Comparison of ENCODE assay signal across 8 cellular contexts in the genomic region with DNA sequence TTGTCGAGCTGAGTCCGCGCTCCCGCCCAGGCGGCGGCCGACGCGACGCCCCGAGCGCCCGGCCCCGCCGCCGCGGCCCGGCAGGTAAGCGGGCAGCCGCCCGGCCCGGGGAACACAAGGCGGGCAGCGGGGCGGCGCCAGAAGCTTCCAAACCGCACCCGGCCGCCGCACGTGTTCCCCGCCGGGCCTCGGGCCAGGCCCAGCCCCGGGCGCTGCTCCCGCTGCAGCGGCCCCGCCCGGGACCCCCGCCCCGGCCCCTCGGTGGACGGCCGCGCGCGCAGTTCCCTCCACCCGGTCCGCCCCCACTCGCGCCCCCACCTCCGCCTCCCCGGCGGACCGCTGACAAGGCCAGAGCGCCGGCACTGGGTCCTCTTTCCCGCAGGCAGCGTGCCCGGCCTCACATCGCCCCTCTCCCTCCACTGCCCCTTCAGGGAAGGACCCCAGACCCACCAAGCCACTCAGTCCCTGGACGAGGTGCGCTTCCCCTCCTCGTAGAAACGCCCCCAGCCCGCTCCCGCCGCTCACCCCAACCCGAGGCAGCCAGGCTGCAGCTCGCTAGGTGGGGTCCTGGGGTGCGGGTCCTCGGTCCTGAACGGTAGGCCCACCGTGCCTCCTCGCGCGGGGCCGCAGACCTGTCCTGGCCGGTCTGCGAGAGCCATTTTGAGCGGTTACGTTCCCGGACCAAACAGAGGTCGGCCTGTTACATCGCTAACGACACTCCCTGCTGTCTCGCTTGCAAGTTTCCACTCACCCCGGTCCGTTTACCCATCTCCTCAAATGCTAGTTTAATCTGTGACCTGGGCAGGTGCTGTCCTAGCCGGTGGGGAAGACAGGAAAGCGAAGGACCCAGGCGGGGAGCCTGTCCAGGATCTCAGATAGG. TPM values are rescaled to one million over a fixed set of nuclear protein-coding genes. Genes with fewer than 3 reads are reported as not detected.
DNase-seq lines count a peak whose midpoint lies in the region; ATAC-seq and TF ChIP-seq lines count a peak whose summit lies in the region.

No MANE protein-coding gene starts in this region.

- H4K8ac ChIP-seq in mesenchymal stem cell (ENCODE audit: low read length) = no peak overlapping the region

- peak overlapping the region; percentile 69 for H3K4me2 ChIP-seq in mesenchymal stem cell (ENCODE audit: low read length, poor library complexity, severe bottlenecking)

- H3K27ac ChIP-seq in coronary artery (peak overlapping the region in 1 of 2 donors; percentile 90), mesenchymal stem cell (ENCODE audit: low read length, poor library complexity, severe bottlenecking) (no peak overlapping the region), tibial artery (peak overlapping the region; percentile 64 to 88)

- no peak overlapping the region for H2BK5ac ChIP-seq in mesenchymal stem cell (ENCODE audit: low read depth, low read length, poor library complexity, severe bottlenecking)

- H3K23ac ChIP-seq in mesenchymal stem cell (ENCODE audit: low read length in 2 of 2) = peak overlapping the region; percentile 51 to 96

- peak overlapping the region; percentile 91 for H3K9ac ChIP-seq in mesenchymal stem cell (ENCODE audit: low read length)

- peaks cover 15 to 19% of the 10 kb centered on the region in 2 experiments for H3K36me3 ChIP-seq in mesenchymal stem cell (ENCODE audit: control insufficient read depth in 1 of 2, insufficient read depth in 2 of 2, low read depth in 1 of 2, low read length in 2 of 2)
- H3K36me3 ChIP-seq in tibial artery = peaks cover 13 to 18% (median 18%) of the 10 kb centered on the region in 3 donors

- ATAC-seq in HG02571 (IDR thresholded peaks at IDR 0.05; ENCODE audit: unreplicated experiment) = peak; percentile 10

- H3K4me3 ChIP-seq in coronary artery (peak overlapping the region; percentile 95), mesenchymal stem cell (ENCODE audit: insufficient read depth in 1 of 2, low read depth in 1 of 2, low read length in 2 of 2) (peak overlapping the region; percentile 84 to 96), tibial artery (peak overlapping the region; percentile 74 to 80)

- H2BK120ac ChIP-seq in mesenchymal stem cell (ENCODE audit: low read depth, low read length) = no peak overlapping the region

- no peaks in the 10 kb centered on the region for H3K9me3 ChIP-seq in mesenchymal stem cell (ENCODE audit: control insufficient read depth, low read length)
- H3K9me3 ChIP-seq in tibial artery = no peaks in the 10 kb centered on the region

- peak overlapping the region; percentile 57 to 60 for H3K4ac ChIP-seq in mesenchymal stem cell (ENCODE audit: low read depth in 1 of 2, low read length in 2 of 2)

- peak overlapping the region in 1 of 2 experiments; percentile 95 for H3K14ac ChIP-seq in mesenchymal stem cell (ENCODE audit: low read length in 2 of 2)

- no peak overlapping the region for H2BK12ac ChIP-seq in mesenchymal stem cell (ENCODE audit: low read length in 2 of 2)

- no peak for TF ChIP-seq CTCF in coronary artery (IDR thresholded peaks at IDR 0.05)
- TF ChIP-seq CTCF in tibial artery (IDR thresholded peaks at IDR 0.05) = no peak

- H3K4me1 ChIP-seq in mesenchymal stem cell (ENCODE audit: control insufficient read depth, insufficient read depth, low read depth, low read length) = peaks cover 26% of the 10 kb centered on the region
- peaks cover 0 to 47% (median 36%) of the 10 kb centered on the region in 4 donors for H3K4me1 ChIP-seq in tibial artery

- DNase-seq in NCI-H146 (lab: John Stamatoyannopoulos, UW) (peak; percentile 29), NCI-H146 treated with DMSO at 0.1 percent for 48 hours (lab: John Stamatoyannopoulos, UW; ENCODE audit: unreplicated experiment) (no peak), RPMI8226 (peak; percentile 33), coronary artery (ENCODE audit: low spot score) (no peak), mesenchymal stem cell (peak; percentile 37), tibial artery (no peak)
- DNase-seq in stimulated activated naive CD4-positive, alpha-beta T cell treated with Interleukin-2 at 50 U/mL for 16 hours (lab: John Stamatoyannopoulos, UW) = no peak

- no peak overlapping the region for H2BK15ac ChIP-seq in mesenchymal stem cell (ENCODE audit: low read depth, poor library complexity, severe bottlenecking)

- H3K27me3 ChIP-seq in mesenchymal stem cell (ENCODE audit: control insufficient read depth in 1 of 2, insufficient read depth in 1 of 2, low read length in 2 of 2) (no peaks in the 10 kb centered on the region), tibial artery (no peaks in the 10 kb centered on the region)

- peaks cover 25% of the 10 kb centered on the region for H3K79me1 ChIP-seq in mesenchymal stem cell (replicated peaks; ENCODE audit: low read length, poor library complexity, severe bottlenecking)

- peak overlapping the region; percentile 60 for H2AFZ ChIP-seq in mesenchymal stem cell (ENCODE audit: low read depth, low read length)

- H3K18ac ChIP-seq in mesenchymal stem cell (ENCODE audit: low read depth in 1 of 2, low read length in 2 of 2) = peak overlapping the region; percentile 65 to 75

- no peak overlapping the region for H2AK5ac ChIP-seq in mesenchymal stem cell (ENCODE audit: low read length, severe bottlenecking)

- peak overlapping the region; percentile 6 for H4K91ac ChIP-seq in mesenchymal stem cell (ENCODE audit: low read length)

- intact Hi-C loops in tibial artery (cut with DNase I; ENCODE audit: low total_unique reads) = loop anchor here (1.0 to 5.0 kb wide), 2 partner anchors 27 to 69 kb away; partner anchors contain the start of gene BRD3

- WGBS in mesenchymal stem cell = 2% methylated on average over 51 of the region's 93 CpGs

RNA-seq across cellular contexts. Expression of gene WDR5, which starts 0.5 kb away (rescaled TPM):
- polyA plus RNA-seq in mesenchymal stem cell (2013, experiment 1 of 2) = 15.8 TPM
- 15.4 TPM for polyA plus RNA-seq in mesenchymal stem cell (2013, experiment 2 of 2)

RNA-seq across cellular contexts. Expression of gene RNU6ATAC, which starts 28.0 kb away (rescaled TPM):
- not detected for polyA plus RNA-seq in mesenchymal stem cell (2013, experiment 1 of 2)
- not detected for polyA plus RNA-seq in mesenchymal stem cell (2013, experiment 2 of 2)

Comparison
In these comparisons a context has a peak if more than half of its experiments do, and no peak if none do; other contexts are left out.
1. DNase-seq: peak in NCI-H146 (single experiment), RPMI8226 (single experiment) and mesenchymal stem cell (single experiment); none in NCI-H146 treated with DMSO at 0.1 percent for 48 hours (single experiment), coronary artery (single experiment), tibial artery (0 of 2) and stimulated activated naive CD4-positive, alpha-beta T cell treated with Interleukin-2 at 50 U/mL for 16 hours (single experiment).
2. Peak in every context shown above with its lines, with median percentiles within 50 percentile points of each other: H3K4me3 ChIP-seq.